33 cellular contexts compared by ENCODE assay signal in the genomic region with DNA sequence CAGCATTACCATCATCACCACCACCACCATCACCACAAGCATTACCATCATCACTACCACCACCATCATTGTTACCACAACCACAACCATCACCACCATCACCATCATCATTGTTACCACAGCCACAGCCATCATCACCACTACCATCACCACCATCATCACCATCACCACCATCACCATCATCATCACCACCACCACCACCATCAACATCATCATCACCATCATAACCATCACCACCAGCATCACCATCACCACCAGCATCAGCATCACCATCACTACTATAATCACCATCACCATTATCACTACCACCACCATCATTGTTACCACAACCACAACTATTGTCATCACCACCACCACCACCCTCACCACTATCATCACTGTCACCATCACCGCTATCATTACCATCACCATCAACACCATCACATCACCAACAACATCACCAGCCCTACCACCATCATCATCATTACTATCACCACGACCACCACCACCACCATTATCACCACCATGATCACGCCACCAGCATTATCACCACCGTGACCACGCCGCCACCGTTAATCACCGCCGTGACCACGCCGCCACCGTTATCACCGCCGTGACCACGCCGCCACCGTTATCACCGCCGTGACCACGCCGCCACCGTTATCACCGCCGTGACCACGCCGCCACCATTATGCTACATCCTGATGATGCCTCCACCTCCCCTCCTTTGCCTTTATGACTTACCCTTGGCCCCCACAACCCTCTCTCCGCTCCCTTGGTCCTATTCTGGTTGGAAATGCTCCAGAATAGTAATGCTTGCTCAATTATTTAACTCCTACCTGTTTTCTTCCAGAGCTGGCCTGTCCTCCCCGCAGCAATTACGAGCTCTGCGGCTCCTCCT. TPM values are rescaled to one million over a fixed set of nuclear protein-coding genes. Genes with fewer than 3 reads are reported as not detected.
DNase-seq lines count a peak whose midpoint lies in the region; ATAC-seq, FAIRE-seq and TF ChIP-seq lines count a peak whose summit lies in the region.
"Had no signal": no experiment of that assay in that cellular context is flagged by ENCODE, and none has a peak within 500 bp of the region (broad histone marks: within the 10 kb centered on the region; RNA-seq: fewer than 3 reads in every experiment).

No MANE protein-coding gene starts in this region.

- H3K27ac ChIP-seq in dorsolateral prefrontal cortex (peak overlapping the region in 58 of 59 donors; percentile 84 to 99 (median 97)), skeletal muscle tissue (ENCODE audit: low read depth, low read length) (peak overlapping the region; percentile 15)
- H3K27ac ChIP-seq: heart right ventricle, parathyroid adenoma, right atrium auricular region, thyroid gland had no signal

- no peaks in the 10 kb centered on the region for H3K36me3 ChIP-seq in skeletal muscle tissue (ENCODE audit: control insufficient read depth in 3 of 3, insufficient read depth in 3 of 3, low read length in 3 of 3)
- H3K36me3 ChIP-seq: heart right ventricle, right atrium auricular region, thyroid gland had no signal

- peaks cover 4% of the 10 kb centered on the region for H3K4me1 Mint-ChIP-seq in activated T-cell treated with anti-CD3 and anti-CD28 coated beads, Interleukin-2, amount 50 U/mL, for 4 hours (ENCODE audit: low read depth)
- peaks cover 8% of the 10 kb centered on the region for H3K4me1 Mint-ChIP-seq in activated T-cell treated with anti-CD3 and anti-CD28 coated beads, Interleukin-2, amount 50 U/mL, for 24 hours (ENCODE audit: low read depth)
- H3K4me1 Mint-ChIP-seq: activated B cell treated with CpG ODN at 0.5 μM for 24 hours; stimulated activated memory B cell treated with anti-CD40 and anti-IgM and Interleukin-4, amounts not matched to agents 10 μg/mL and 1 μg/mL and 100 μg/mL, for 72 hours had no signal

- H3K4me3 Mint-ChIP-seq in activated T-cell treated with anti-CD3 and anti-CD28 coated beads, Interleukin-2, amount 50 U/mL, for 4 hours: no peak overlapping the region
- H3K4me3 Mint-ChIP-seq in activated T-cell treated with anti-CD3 and anti-CD28 coated beads, Interleukin-2, amount 50 U/mL, for 24 hours: no peak overlapping the region
- H3K4me3 Mint-ChIP-seq: activated B cell treated with CpG ODN at 0.5 μM for 24 hours; CD4-positive, alpha-beta T cell; GM23338; stimulated activated memory B cell treated with anti-CD40 and anti-IgM and Interleukin-4, amounts not matched to agents 10 μg/mL and 1 μg/mL and 100 μg/mL, for 72 hours had no signal

- peaks cover 0 to 18% (median 9%) of the 10 kb centered on the region in 3 donors for H3K4me1 ChIP-seq in skeletal muscle tissue (ENCODE audit: control insufficient read depth in 3 of 3, insufficient read depth in 3 of 3, low read length in 3 of 3)
- H3K4me1 ChIP-seq: parathyroid adenoma, thyroid gland had no signal

- no peak overlapping the region for H3K9ac ChIP-seq in skeletal muscle tissue (ENCODE audit: low read depth in 1 of 3, low read length in 3 of 3)
- H3K9ac ChIP-seq: parathyroid adenoma had no signal

- ATAC-seq in activated T-cell treated with anti-CD3 and anti-CD28 coated beads, Interleukin-2, amount 50 U/mL, for 4 hours: peak; percentile 18 to 28
- ATAC-seq: foreskin keratinocyte; GM23338; stimulated activated memory B cell treated with anti-CD40 and anti-IgM and Interleukin-4, amounts not matched to agents 10 μg/mL and 1 μg/mL and 100 μg/mL, for 72 hours had no signal

- FAIRE-seq in HTR-8/SVneo (lab: Jason Lieb, UNC): peak; percentile 95
- FAIRE-seq: A204.1, colon, RCC 7860 had no signal

- TF ChIP-seq CTCF in dorsolateral prefrontal cortex (IDR thresholded peaks at IDR 0.05 in 54 of 56, conservative IDR thresholded peaks at IDR 0.05 in 2 of 56; ENCODE audit: low read depth in 1 of 56, partially characterized antibody in 56 of 56): no peak

- no peaks in the 10 kb centered on the region for H3K27me3 Mint-ChIP-seq in activated T-cell treated with anti-CD3 and anti-CD28 coated beads, Interleukin-2, amount 50 U/mL, for 4 hours (ENCODE audit: low read depth)
- H3K27me3 Mint-ChIP-seq in activated T-cell treated with anti-CD3 and anti-CD28 coated beads, Interleukin-2, amount 50 U/mL, for 24 hours: peaks cover 5% of the 10 kb centered on the region
- H3K27me3 Mint-ChIP-seq: CD4-positive, alpha-beta T cell had no signal

- H3K9me3 ChIP-seq in skeletal muscle tissue (ENCODE audit: control insufficient read depth in 3 of 3, low read length in 3 of 3): no peaks in the 10 kb centered on the region
- H3K9me3 ChIP-seq: heart right ventricle, right atrium auricular region, thyroid gland had no signal

- no peak overlapping the region for H3K27ac Mint-ChIP-seq in activated T-cell treated with anti-CD3 and anti-CD28 coated beads, Interleukin-2, amount 50 U/mL, for 24 hours
- H3K27ac Mint-ChIP-seq: activated B cell treated with CpG ODN at 0.5 μM for 24 hours; CD4-positive, alpha-beta T cell; GM23338; stimulated activated memory B cell treated with anti-CD40 and anti-IgM and Interleukin-4, amounts not matched to agents 10 μg/mL and 1 μg/mL and 100 μg/mL, for 72 hours had no signal

- intact Hi-C loops in dorsolateral prefrontal cortex (cut with DNase I): no loop called here

- H3K27me3 ChIP-seq in dorsolateral prefrontal cortex (no peaks in the 10 kb centered on the region), skeletal muscle tissue (ENCODE audit: control insufficient read depth in 3 of 3, insufficient read depth in 3 of 3, low read length in 3 of 3) (no peaks in the 10 kb centered on the region)
- H3K27me3 ChIP-seq: foreskin keratinocyte, right atrium auricular region, thyroid gland had no signal

- H3K9me3 Mint-ChIP-seq in activated T-cell treated with anti-CD3 and anti-CD28 coated beads, Interleukin-2, amount 50 U/mL, for 4 hours: no peaks in the 10 kb centered on the region
- no peaks in the 10 kb centered on the region for H3K9me3 Mint-ChIP-seq in activated T-cell treated with anti-CD3 and anti-CD28 coated beads, Interleukin-2, amount 50 U/mL, for 24 hours
- H3K9me3 Mint-ChIP-seq: activated B cell treated with CpG ODN at 0.5 μM for 24 hours; CD4-positive, alpha-beta T cell; GM23338; stimulated activated memory B cell treated with anti-CD40 and anti-IgM and Interleukin-4, amounts not matched to agents 10 μg/mL and 1 μg/mL and 100 μg/mL, for 72 hours had no signal

- H3K4me3 ChIP-seq in dorsolateral prefrontal cortex (peak overlapping the region in 50 of 59 donors; percentile 4 to 66 (median 40)), skeletal muscle tissue (ENCODE audit: low read length in 3 of 3) (no peak overlapping the region)
- H3K4me3 ChIP-seq: GM23338, heart right ventricle, right atrium auricular region, thyroid gland had no signal

- no peak for DNase-seq in activated T-cell treated with anti-CD3 and anti-CD28 coated beads, Interleukin-2, amount 50 U/mL, for 4 hours
- no peak for DNase-seq in activated T-cell treated with anti-CD3 and anti-CD28 coated beads, Interleukin-2, amount 50 U/mL, for 24 hours
- DNase-seq in HTR-8/SVneo (ENCODE audit: insufficient read length, low spot score) (no peak), dorsolateral prefrontal cortex (no peak), NCI-H774 (lab: John Stamatoyannopoulos, UW) (no peak), NCI-H2081 (lab: John Stamatoyannopoulos, UW) (no peak), islet precursor cell (no peak)
- DNase-seq: activated B cell treated with CpG ODN at 0.5 μM for 24 hours; activated CD4-positive, alpha-beta T cell treated with anti-CD3 and anti-CD28 coated beads, Interleukin-2, amount 50 U/mL, for 48 hours; activated CD8-positive, alpha-beta memory T cell treated with anti-CD3 and anti-CD28 coated beads, Interleukin-2, amount 50 U/mL, for 48 hours; activated gamma-delta T cell treated with Interleukin-2 at 50 U/mL for 16 hours; AML-193; CD4-positive, alpha-beta T cell; foreskin keratinocyte; heart right ventricle; NCI-H1105 treated with DMSO at 0.1 percent for 48 hours; NCI-H2029 treated with DMSO at 0.1 percent for 48 hours; NCI-H2227 treated with DMSO at 0.1 percent for 48 hours; NCI-H526 treated with DMSO at 0.1 percent for 48 hours; stimulated activated CD4-positive, alpha-beta T cell treated with anti-CD3 and anti-CD28 coated beads, Interleukin-12 subunit alpha, Interleukin-12 subunit beta, amount 100 ng/mL, for 4 hours; stimulated activated CD4-positive, alpha-beta T cell treated with anti-CD3 and anti-CD28 coated beads, Interleukin-4, amount 100 ng/mL, for 24 hours; SW 1271; thyroid gland had no signal

- H3K36me3 Mint-ChIP-seq in activated T-cell treated with anti-CD3 and anti-CD28 coated beads, Interleukin-2, amount 50 U/mL, for 4 hours (ENCODE audit: insufficient read depth): no peaks in the 10 kb centered on the region
- H3K36me3 Mint-ChIP-seq in activated T-cell treated with anti-CD3 and anti-CD28 coated beads, Interleukin-2, amount 50 U/mL, for 24 hours (ENCODE audit: low read depth): no peaks in the 10 kb centered on the region
- H3K36me3 Mint-ChIP-seq: stimulated activated memory B cell treated with anti-CD40 and anti-IgM and Interleukin-4, amounts not matched to agents 10 μg/mL and 1 μg/mL and 100 μg/mL, for 72 hours had no signal

RNA-seq across cellular contexts. Expression of gene FXYD3, which starts 10.0 kb away (rescaled TPM):
- total RNA-seq in activated T-cell treated with anti-CD3 and anti-CD28 coated beads, Interleukin-2, amount 50 U/mL, for 4 hours: under 1 TPM; 0.23 to 0.63 (median 0.41) TPM
- total RNA-seq in dorsolateral prefrontal cortex (10 to 100 TPM in 2 of 120 experiments, 1 to 10 TPM in 110, under 1 TPM in 5, not detected in 3; 0.55 to 17.3 (median 3.3) TPM), skeletal muscle tissue (not detected)
- total RNA-seq: activated B cell treated with CpG ODN at 0.5 μM for 24 hours; CD4-positive, alpha-beta T cell; GM23338; lung microvascular endothelial cell had no signal

RNA-seq across cellular contexts. Expression of gene LGI4, which starts 29.2 kb away (rescaled TPM):
- total RNA-seq in activated T-cell treated with anti-CD3 and anti-CD28 coated beads, Interleukin-2, amount 50 U/mL, for 4 hours: under 1 TPM in 1 of 3 donors, not detected in 2; 0.14 TPM
- total RNA-seq in dorsolateral prefrontal cortex (100 to 1,000 TPM in 9 of 120 experiments, 10 to 100 TPM in 111; 44.4 to 136 (median 72.9) TPM), skeletal muscle tissue (5.2 TPM)
- total RNA-seq: activated B cell treated with CpG ODN at 0.5 μM for 24 hours, foreskin keratinocyte, lung microvascular endothelial cell had no signal

RNA-seq across cellular contexts. Expression of gene FXYD1, which starts 33.0 kb away (rescaled TPM):
- 1 to 10 TPM in 2 of 3 donors, under 1 TPM in 1; 0.95 to 1.6 (median 1.4) TPM for total RNA-seq in activated T-cell treated with anti-CD3 and anti-CD28 coated beads, Interleukin-2, amount 50 U/mL, for 4 hours
- total RNA-seq in dorsolateral prefrontal cortex (100 to 1,000 TPM in 117 of 120 experiments, 10 to 100 TPM in 3; 86.4 to 482 (median 185) TPM), skeletal muscle tissue (45.4 TPM)
- total RNA-seq: lung microvascular endothelial cell had no signal

RNA-seq across cellular contexts. Expression of gene FXYD7, which starts 37.4 kb away (rescaled TPM):
- under 1 TPM in 1 of 3 donors, not detected in 2; 0.48 TPM for total RNA-seq in activated T-cell treated with anti-CD3 and anti-CD28 coated beads, Interleukin-2, amount 50 U/mL, for 4 hours
- 100 to 1,000 TPM in 116 of 120 experiments, 10 to 100 TPM in 4; 72.7 to 214 (median 155) TPM for total RNA-seq in dorsolateral prefrontal cortex
- 0.52 TPM for total RNA-seq in skeletal muscle tissue
- total RNA-seq: lung microvascular endothelial cell, mucosa of gallbladder, right atrium auricular region had no signal

RNA-seq across cellular contexts. Expression of gene FXYD5, which starts 48.9 kb away (rescaled TPM):
- total RNA-seq in activated T-cell treated with anti-CD3 and anti-CD28 coated beads, Interleukin-2, amount 50 U/mL, for 4 hours: 100 to 1,000 TPM; 363 to 466 (median 421) TPM
- 10 to 100 TPM in 101 of 120 experiments, 1 to 10 TPM in 19; 5.8 to 36.4 (median 14.0) TPM for total RNA-seq in dorsolateral prefrontal cortex
- 7.3 TPM for total RNA-seq in skeletal muscle tissue

Comparison
In these comparisons a context has a peak if more than half of its experiments do, and no peak if none do; other contexts are left out.
1. H3K4me3 ChIP-seq: peak in dorsolateral prefrontal cortex (50 of 59); none in skeletal muscle tissue (0 of 3).
2. RNA of gene FXYD1, which starts 33.0 kb away (total RNA-seq): 86.4 to 482 TPM in dorsolateral prefrontal cortex and 45.4 TPM in skeletal muscle tissue (single experiment); 0.95 to 1.6 TPM in activated T-cell treated with anti-CD3 and anti-CD28 coated beads, Interleukin-2, amount 50 U/mL, for 4 hours; every median in the first group is over 10 times any median in the second.